Comparison of ENCODE assay signal across 8 cellular contexts in genomic region chr6:42532038-42532669, GRCh38. TPM values are rescaled to one million over a fixed set of nuclear protein-coding genes. Genes with fewer than 3 reads are reported as not detected.
DNase-seq lines count a peak whose midpoint lies in the region; ATAC-seq, FAIRE-seq and TF ChIP-seq lines count a peak whose summit lies in the region.

No MANE protein-coding gene starts in this region.

- TF ChIP-seq CTCF in gastrocnemius medialis (IDR thresholded peaks at IDR 0.05 in 4 of 5, conservative IDR thresholded peaks at IDR 0.05 in 1 of 5) = peak; percentile 50 to 78 (median 58)

- in situ Hi-C loops in gastrocnemius medialis (cut with MboI; ENCODE audit: low sequenced_read_pairs in 4 of 4) = loop anchor here (25.0 kb wide), 2 partner anchors 270 to 445 kb away; no protein-coding TSS in a partner anchor

- peak; percentile 66 for ATAC-seq in activated T-helper 17 cell treated with anti-CD3 and anti-CD28 coated beads, Interleukin-2, amount 50 U/mL, for 72 hours (replicated peaks)
- ATAC-seq in left cardiac atrium (peak; percentile 51 to 63), gastrocnemius medialis (peak in 1 of 2 donors; percentile 41), HG02973 (IDR thresholded peaks at IDR 0.05; ENCODE audit: unreplicated experiment) (no peak), GM21717 (IDR thresholded peaks at IDR 0.05; ENCODE audit: unreplicated experiment) (no peak)

- H3K4me3 ChIP-seq in gastrocnemius medialis = no peak overlapping the region

- H3K36me3 Mint-ChIP-seq in activated T-helper 17 cell treated with anti-CD3 and anti-CD28 coated beads, Interleukin-2, amount 50 U/mL, for 72 hours (ENCODE audit: low read depth) = no peaks in the 10 kb centered on the region

- H3K9me3 ChIP-seq in gastrocnemius medialis = no peaks in the 10 kb centered on the region

- no peaks in the 10 kb centered on the region for H3K4me1 ChIP-seq in gastrocnemius medialis

- H3K27ac Mint-ChIP-seq in activated T-helper 17 cell treated with anti-CD3 and anti-CD28 coated beads, Interleukin-2, amount 50 U/mL, for 72 hours = no peak overlapping the region

- TF ChIP-seq POLR2A in gastrocnemius medialis (IDR thresholded peaks at IDR 0.05) = no peak

- H3K27me3 ChIP-seq in gastrocnemius medialis = no peaks in the 10 kb centered on the region

- H3K4me1 Mint-ChIP-seq in activated T-helper 17 cell treated with anti-CD3 and anti-CD28 coated beads, Interleukin-2, amount 50 U/mL, for 72 hours = no peaks in the 10 kb centered on the region

- no peak overlapping the region for H3K4me3 Mint-ChIP-seq in activated T-helper 17 cell treated with anti-CD3 and anti-CD28 coated beads, Interleukin-2, amount 50 U/mL, for 72 hours

- intact Hi-C loops in left cardiac atrium (cut with DNase I) = loop anchor here (10.0 kb wide), 2 partner anchors 77 to 267 kb away; partner anchors contain the start of gene TRERF1 (in 1 of the 2)
- intact Hi-C loops in gastrocnemius medialis (cut with DNase I; ENCODE audit: low total_unique reads) = no loop called here

- DNase-seq in CD1c-positive myeloid dendritic cell (ENCODE audit: extremely low spot score) (peak; percentile 69), GM19239 (ENCODE audit: insufficient read length, low spot score) (peak; percentile 29), NCI-H345 (lab: John Stamatoyannopoulos, UW) (peak; percentile 49), left cardiac atrium (no peak), gastrocnemius medialis (no peak)

- H3K27ac ChIP-seq in gastrocnemius medialis = no peak overlapping the region

- peak; percentile 95 for FAIRE-seq in GM19239 (lab: Jason Lieb, UNC)

- H3K36me3 ChIP-seq in gastrocnemius medialis = no peaks in the 10 kb centered on the region

- H3K27me3 Mint-ChIP-seq in activated T-helper 17 cell treated with anti-CD3 and anti-CD28 coated beads, Interleukin-2, amount 50 U/mL, for 72 hours = peaks cover 4% of the 10 kb centered on the region

- H3K9me3 Mint-ChIP-seq in activated T-helper 17 cell treated with anti-CD3 and anti-CD28 coated beads, Interleukin-2, amount 50 U/mL, for 72 hours = no peaks in the 10 kb centered on the region

RNA-seq across cellular contexts. Expression of gene UBR2, which starts 31.7 kb away (rescaled TPM):
- 10 to 100 TPM; 30.0 to 36.6 TPM for total RNA-seq in activated T-helper 17 cell treated with anti-CD3 and anti-CD28 coated beads, Interleukin-2, amount 50 U/mL, for 72 hours
- 10 to 100 TPM; 26.8 to 27.4 TPM for total RNA-seq in left cardiac atrium
- total RNA-seq in gastrocnemius medialis = 10 to 100 TPM; 40.8 to 46.2 (median 44.7) TPM

Comparison
In these comparisons a context has a peak if more than half of its experiments do, and no peak if none do; other contexts are left out.
1. DNase-seq: peak in CD1c-positive myeloid dendritic cell (single experiment), GM19239 (single experiment) and NCI-H345 (single experiment); none in left cardiac atrium (single experiment) and gastrocnemius medialis (0 of 2).
2. ATAC-seq: peak in activated T-helper 17 cell treated with anti-CD3 and anti-CD28 coated beads, Interleukin-2, amount 50 U/mL, for 72 hours (single experiment) and left cardiac atrium (2 of 2); none in HG02973 (single experiment) and GM21717 (single experiment).